Comparison of ENCODE assay signal across 13 cellular contexts in the genomic region with DNA sequence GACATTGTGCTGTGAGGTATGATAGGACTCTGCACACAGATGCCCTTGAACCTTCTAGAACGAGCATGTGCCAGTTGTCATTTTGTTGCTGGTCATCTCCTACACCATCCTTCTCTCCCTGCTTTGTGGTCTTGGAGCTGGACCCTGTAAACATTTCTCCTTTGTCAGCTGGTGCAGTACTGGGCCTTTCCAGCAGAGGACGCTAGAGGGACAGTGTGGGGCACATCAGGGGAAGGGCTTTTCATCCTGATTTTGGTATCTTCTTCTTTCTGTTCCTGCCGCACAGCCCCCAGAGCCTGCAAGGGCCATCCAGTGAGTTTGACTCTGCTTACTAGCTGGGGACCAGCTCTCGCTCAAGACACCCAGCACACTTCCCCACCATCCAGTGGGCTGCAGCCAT.
DNase-seq lines count a peak whose midpoint lies in the region; ATAC-seq and TF ChIP-seq lines count a peak whose summit lies in the region.
"Had no signal": no experiment of that assay in that cellular context is flagged by ENCODE, and none has a peak within 500 bp of the region (broad histone marks: within the 10 kb centered on the region; RNA-seq: fewer than 3 reads in every experiment).

No MANE protein-coding gene starts in this region.

- H3K4me2 ChIP-seq in H9 (ENCODE audit: insufficient read depth, insufficient read length, low read length): no peak overlapping the region
- H3K4me2 ChIP-seq in SU-DHL-6 (ENCODE audit: low read depth, low read length, poor library complexity, severe bottlenecking): no peak overlapping the region

- H4K20me1 ChIP-seq in H9 (ENCODE audit: control insufficient read depth, insufficient read depth, insufficient read length) (no peaks in the 10 kb centered on the region), SU-DHL-6 (ENCODE audit: low read depth, low read length) (no peaks in the 10 kb centered on the region)

- no CpG with 5 or more reads among the region's 4 CpGs for WGBS in H9 (ENCODE audit: extremely low coverage, insufficient read length, low lambda C conversion rate)

- no peaks in the 10 kb centered on the region for H3F3A ChIP-seq in SU-DHL-6 (ENCODE audit: insufficient read depth)

- no peak overlapping the region for H2BK12ac ChIP-seq in H9 (ENCODE audit: insufficient read length, low read depth, low read length)

- H3K23ac ChIP-seq in H9 (ENCODE audit: insufficient read length, low read depth, low read length): no peak overlapping the region

- no peak overlapping the region for H2AFZ ChIP-seq in H9 (ENCODE audit: low read length)
- no peak overlapping the region for H2AFZ ChIP-seq in SU-DHL-6 (ENCODE audit: low read depth, low read length, severe bottlenecking)

- H3K27me3 Mint-ChIP-seq in CD14-positive monocyte (ENCODE audit: low read depth in 3 of 3): peaks cover 0 to 2% (median 2%) of the 10 kb centered on the region in 3 donors
- peaks cover 2% of the 10 kb centered on the region for H3K27me3 Mint-ChIP-seq in H9 (ENCODE audit: low read depth)
- peaks cover 6% of the 10 kb centered on the region for H3K27me3 Mint-ChIP-seq in T-helper 17 cell
- H3K27me3 Mint-ChIP-seq in stimulated activated memory B cell treated with anti-CD40 and anti-IgM and Interleukin-4, amounts not matched to agents 10 μg/mL and 1 μg/mL and 100 μg/mL, for 72 hours: no peaks in the 10 kb centered on the region
- H3K27me3 Mint-ChIP-seq: effector memory CD8-positive, alpha-beta T cell had no signal

- H2BK5ac ChIP-seq in H9 (ENCODE audit: insufficient read length, low read length): no peak overlapping the region

- H3K36me3 Mint-ChIP-seq in CD14-positive monocyte: no peaks in the 10 kb centered on the region
- H3K36me3 Mint-ChIP-seq in H9 (ENCODE audit: insufficient read depth in 1 of 3, low read depth in 3 of 3): peaks cover 4 to 37% (median 8%) of the 10 kb centered on the region in 3 experiments; a peak in 6 of 7 replicates
- no peaks in the 10 kb centered on the region for H3K36me3 Mint-ChIP-seq in T-helper 17 cell (ENCODE audit: low read depth)
- no peaks in the 10 kb centered on the region for H3K36me3 Mint-ChIP-seq in stimulated activated memory B cell treated with anti-CD40 and anti-IgM and Interleukin-4, amounts not matched to agents 10 μg/mL and 1 μg/mL and 100 μg/mL, for 72 hours
- H3K36me3 Mint-ChIP-seq: naive B cell had no signal

- H3K79me2 ChIP-seq in H9 (ENCODE audit: insufficient read depth, low read length) (no peaks in the 10 kb centered on the region), SU-DHL-6 (ENCODE audit: insufficient read depth, low read length) (no peaks in the 10 kb centered on the region)

- H3K23me2 ChIP-seq in H9 (ENCODE audit: insufficient read length, low read depth, low read length, poor library complexity, severe bottlenecking): no peaks in the 10 kb centered on the region

- H4K8ac ChIP-seq in H9 (replicated peaks; ENCODE audit: insufficient read length, low read depth, low read length): no peak overlapping the region

- H2BK120ac ChIP-seq in H9 (ENCODE audit: low read depth, low read length, poor library complexity, severe bottlenecking): no peak overlapping the region

- TF ChIP-seq CTCF in CD14-positive monocyte (IDR thresholded peaks at IDR 0.05): peak; percentile 26
- peak; percentile 80 for TF ChIP-seq CTCF in H9 (conservative IDR thresholded peaks at IDR 0.05)
- peak; percentile 55 for TF ChIP-seq CTCF in SU-DHL-6 (IDR thresholded peaks at IDR 0.05; ENCODE audit: insufficient read depth, low read length, poor library complexity, severe bottlenecking)

- H3K9me3 ChIP-seq in H9 (ENCODE audit: control insufficient read depth, low read depth, low read length): no peaks in the 10 kb centered on the region
- no peaks in the 10 kb centered on the region for H3K9me3 ChIP-seq in SU-DHL-6 (ENCODE audit: insufficient read depth, low read length)
- no peaks in the 10 kb centered on the region for H3K9me3 ChIP-seq in effector memory CD4-positive, alpha-beta T cell (ENCODE audit: control insufficient read depth, low read length)
- peaks cover 3% of the 10 kb centered on the region for H3K9me3 ChIP-seq in T-helper 17 cell (ENCODE audit: control insufficient read depth, low read length, poor library complexity, severe bottlenecking)

- H3K4me3 Mint-ChIP-seq in CD14-positive monocyte (no peak overlapping the region), H9 (no peak overlapping the region), T-helper 17 cell (no peak overlapping the region)
- no peak overlapping the region for H3K4me3 Mint-ChIP-seq in stimulated activated memory B cell treated with anti-CD40 and anti-IgM and Interleukin-4, amounts not matched to agents 10 μg/mL and 1 μg/mL and 100 μg/mL, for 72 hours
- H3K4me3 Mint-ChIP-seq: effector memory CD8-positive, alpha-beta T cell; naive B cell; stimulated activated naive B cell treated with anti-CD40 and anti-IgM and Interleukin-4, amounts not matched to agents 10 μg/mL and 1 μg/mL and 100 μg/mL, for 72 hours had no signal

- no peaks in the 10 kb centered on the region for H3K4me1 Mint-ChIP-seq in CD14-positive monocyte
- H3K4me1 Mint-ChIP-seq in H9: no peaks in the 10 kb centered on the region
- no peaks in the 10 kb centered on the region for H3K4me1 Mint-ChIP-seq in T-helper 17 cell
- H3K4me1 Mint-ChIP-seq in stimulated activated memory B cell treated with anti-CD40 and anti-IgM and Interleukin-4, amounts not matched to agents 10 μg/mL and 1 μg/mL and 100 μg/mL, for 72 hours: no peaks in the 10 kb centered on the region
- H3K4me1 Mint-ChIP-seq: naive B cell; stimulated activated naive B cell treated with anti-CD40 and anti-IgM and Interleukin-4, amounts not matched to agents 10 μg/mL and 1 μg/mL and 100 μg/mL, for 72 hours had no signal

- no peak overlapping the region for H3T11ph ChIP-seq in H9 (ENCODE audit: low read length)

- no peaks in the 10 kb centered on the region for H3K79me1 ChIP-seq in H9 (ENCODE audit: insufficient read depth, low read depth, low read length, poor library complexity, severe bottlenecking)

- no peak overlapping the region for H3K4me3 ChIP-seq in SU-DHL-6 (ENCODE audit: insufficient read depth, low read length, poor library complexity, severe bottlenecking)
- H3K4me3 ChIP-seq in effector memory CD4-positive, alpha-beta T cell (ENCODE audit: insufficient read depth, low read depth, low read length, poor library complexity, severe bottlenecking): no peak overlapping the region

- H3K18ac ChIP-seq in H9 (ENCODE audit: insufficient read length, low read depth, low read length): no peak overlapping the region

- no peak overlapping the region for H2BK15ac ChIP-seq in H9 (ENCODE audit: low read depth, low read length)

- no peak overlapping the region for H3K27ac Mint-ChIP-seq in CD14-positive monocyte
- no peak overlapping the region for H3K27ac Mint-ChIP-seq in H9
- H3K27ac Mint-ChIP-seq in T-helper 17 cell: no peak overlapping the region
- no peak overlapping the region for H3K27ac Mint-ChIP-seq in stimulated activated memory B cell treated with anti-CD40 and anti-IgM and Interleukin-4, amounts not matched to agents 10 μg/mL and 1 μg/mL and 100 μg/mL, for 72 hours
- H3K27ac Mint-ChIP-seq: activated naive CD4-positive, alpha-beta T cell treated with anti-CD3 and anti-CD28 coated beads, Interleukin-2, amount 50 U/mL, for 72 hours; effector memory CD8-positive, alpha-beta T cell; naive B cell; stimulated activated naive B cell treated with anti-CD40 and anti-IgM and Interleukin-4, amounts not matched to agents 10 μg/mL and 1 μg/mL and 100 μg/mL, for 72 hours had no signal

- intact Hi-C loops in CD14-positive monocyte (cut with micrococcal nuclease) (no loop called here), posterior cingulate gyrus (cut with DNase I) (no loop called here)

- H3K9ac ChIP-seq in H9 (ENCODE audit: extremely low read depth, insufficient read length, low read length) (no peak overlapping the region), SU-DHL-6 (ENCODE audit: low read length) (no peak overlapping the region)

- no peaks in the 10 kb centered on the region for H3K9me2 ChIP-seq in SU-DHL-6 (replicated peaks; ENCODE audit: insufficient read depth, low read length)

- H3K4me1 ChIP-seq in H9 (ENCODE audit: insufficient read depth, low read length): no peaks in the 10 kb centered on the region
- no peaks in the 10 kb centered on the region for H3K4me1 ChIP-seq in effector memory CD4-positive, alpha-beta T cell (ENCODE audit: control insufficient read depth, insufficient read depth, low read length, poor library complexity, severe bottlenecking)

- no peak overlapping the region for H4K91ac ChIP-seq in H9 (ENCODE audit: insufficient read length, low read depth, low read length)

- no peak overlapping the region for H2AK5ac ChIP-seq in H9 (ENCODE audit: insufficient read length, low read length)

- ATAC-seq in T-helper 17 cell: no peak
- ATAC-seq in stimulated activated memory B cell treated with anti-CD40 and anti-IgM and Interleukin-4, amounts not matched to agents 10 μg/mL and 1 μg/mL and 100 μg/mL, for 72 hours: no peak
- ATAC-seq: activated naive CD4-positive, alpha-beta T cell treated with anti-CD3 and anti-CD28 coated beads, Interleukin-2, amount 50 U/mL, for 72 hours; effector memory CD8-positive, alpha-beta T cell; stimulated activated naive B cell treated with anti-CD40 and anti-IgM and Interleukin-4, amounts not matched to agents 10 μg/mL and 1 μg/mL and 100 μg/mL, for 72 hours had no signal

- no peak overlapping the region for H3K56ac ChIP-seq in H9 (ENCODE audit: insufficient read length, low read depth, low read length)

- H3K4ac ChIP-seq in H9 (ENCODE audit: low read depth, low read length): no peak overlapping the region

- H3K36me3 ChIP-seq in SU-DHL-6 (ENCODE audit: low read length): no peaks in the 10 kb centered on the region
- H3K36me3 ChIP-seq in effector memory CD4-positive, alpha-beta T cell (ENCODE audit: control insufficient read depth, insufficient read depth, low read length): no peaks in the 10 kb centered on the region

- DNase-seq in CD14-positive monocyte (ENCODE audit: low spot score): no peak
- peak; percentile 54 for DNase-seq in H9
- peak; percentile 31 for DNase-seq in iPS-NIHi7 (ENCODE audit: extremely low spot score)
- no peak for DNase-seq in posterior cingulate gyrus
- no peak for DNase-seq in effector memory CD4-positive, alpha-beta T cell
- no peak for DNase-seq in T-helper 17 cell
- DNase-seq: activated CD4-positive, CD25-positive, alpha-beta regulatory T cell treated with anti-CD3 and anti-CD28 coated beads, Interleukin-2, amount 50 U/mL, for 72 hours; effector memory CD8-positive, alpha-beta T cell; naive B cell; stimulated activated naive B cell treated with anti-CD40 and anti-IgM and Interleukin-4, amounts not matched to agents 10 μg/mL and 1 μg/mL and 100 μg/mL, for 72 hours had no signal

- H3K14ac ChIP-seq in H9 (ENCODE audit: insufficient read depth, low read length): no peak overlapping the region

- H3K27ac ChIP-seq in H9 (ENCODE audit: insufficient read length, low read depth, low read length) (no peak overlapping the region), SU-DHL-6 (ENCODE audit: low read depth, low read length) (no peak overlapping the region)
- no peak overlapping the region for H3K27ac ChIP-seq in effector memory CD4-positive, alpha-beta T cell (ENCODE audit: insufficient read depth, low read length, poor library complexity, severe bottlenecking)

- H3K9me3 Mint-ChIP-seq in CD14-positive monocyte: peaks cover 0 to 3% (median 0%) of the 10 kb centered on the region in 7 donors
- peaks cover 11 to 15% of the 10 kb centered on the region in 2 experiments for H3K9me3 Mint-ChIP-seq in H9
- peaks cover 9% of the 10 kb centered on the region for H3K9me3 Mint-ChIP-seq in stimulated activated memory B cell treated with anti-CD40 and anti-IgM and Interleukin-4, amounts not matched to agents 10 μg/mL and 1 μg/mL and 100 μg/mL, for 72 hours

- no peaks in the 10 kb centered on the region for H3K27me3 ChIP-seq in H9 (ENCODE audit: insufficient read depth, low read length)
- H3K27me3 ChIP-seq in SU-DHL-6 (ENCODE audit: low read length): no peaks in the 10 kb centered on the region
- H3K27me3 ChIP-seq in effector memory CD4-positive, alpha-beta T cell (replicated peaks; ENCODE audit: control insufficient read depth, insufficient read depth, low read length, poor library complexity, severe bottlenecking): no peaks in the 10 kb centered on the region

- no peak overlapping the region for H2BK20ac ChIP-seq in H9 (ENCODE audit: low read depth, low read length, poor library complexity, severe bottlenecking)

- H4K5ac ChIP-seq in H9 (ENCODE audit: insufficient read length, low read depth, low read length): no peak overlapping the region

Comparison
In these comparisons a context has a peak if more than half of its experiments do, and no peak if none do; other contexts are left out.
1. DNase-seq: peak in H9 (single experiment) and iPS-NIHi7 (single experiment); none in CD14-positive monocyte (single experiment), posterior cingulate gyrus (0 of 10), effector memory CD4-positive, alpha-beta T cell (0 of 3) and T-helper 17 cell (0 of 3).
2. CTCF ChIP-seq: peak in every context shown above with its lines; median percentile 80 in H9; 55 in SU-DHL-6; 26 in CD14-positive monocyte.